Comparison of ENCODE assay signal across 28 cellular contexts in genomic region chr18:5710235-5710634, GRCh38.
DNase-seq lines count a peak whose midpoint lies in the region; ATAC-seq, FAIRE-seq and TF ChIP-seq lines count a peak whose summit lies in the region.
"Had no signal": no experiment of that assay in that cellular context is flagged by ENCODE, and none has a peak within 500 bp of the region (broad histone marks: within the 10 kb centered on the region; RNA-seq: fewer than 3 reads in every experiment).

No MANE protein-coding gene starts in this region.

- ATAC-seq in WTC11 (peak; percentile 65), left lung (peak; percentile 27)
- ATAC-seq: K562, PC-3 had no signal

- H3K4me1 ChIP-seq in left lung: no peaks in the 10 kb centered on the region
- no peaks in the 10 kb centered on the region for H3K4me1 ChIP-seq in small intestine (ENCODE audit: control insufficient read depth in 2 of 2, insufficient read depth in 1 of 2, low read depth in 1 of 2, low read length in 1 of 2)
- H3K4me1 ChIP-seq in stomach: no peaks in the 10 kb centered on the region
- H3K4me1 ChIP-seq: SJCRH30 had no signal

- peak; percentile 29 for DNase-seq in DMS53 (lab: John Stamatoyannopoulos, UW)
- no peak for DNase-seq in DMS53 treated with DMSO at 0.1 percent for 48 hours (lab: John Stamatoyannopoulos, UW; ENCODE audit: unreplicated experiment)
- DNase-seq in WTC11 (ENCODE audit: low spot score): no peak
- no peak for DNase-seq in left lung
- peak; percentile 8 for DNase-seq in small intestine
- no peak for DNase-seq in lower leg skin (ENCODE audit: low spot score in 2 of 2)
- DNase-seq in stomach: no peak
- DNase-seq: CD8-positive, alpha-beta memory T cell; DMS 273 treated with DMSO at 0.1 percent for 48 hours; DND-41; Kasumi-1; NCI-H1092 treated with DMSO at 0.1 percent for 48 hours; NCI-H1436; NCI-H187; NCI-H2081 treated with DMSO at 0.1 percent for 48 hours; NCI-H446 treated with DMSO at 0.1 percent for 48 hours; NCI-H526; NCI-H82; NK-92 treated with Interleukin-12 subunit alpha and Interleukin-12 subunit beta, amount 100 ng/mL, for 24 hours; PC-3; SJCRH30 had no signal

- CTCF ChIA-PET in WTC11 (lab: Charles Lee): no interaction called here

- POLR2A ChIA-PET in WTC11 (lab: Charles Lee): no interaction called here

- TF ChIP-seq CTCF in WTC11 (IDR thresholded peaks at IDR 0.05) (no peak), left lung (IDR thresholded peaks at IDR 0.05) (no peak), lower leg skin (IDR thresholded peaks at IDR 0.05) (no peak), stomach (IDR thresholded peaks at IDR 0.05) (no peak)

- no peaks in the 10 kb centered on the region for H3K9me3 Mint-ChIP-seq in WTC11
- H3K9me3 Mint-ChIP-seq: CD8-positive, alpha-beta memory T cell had no signal

- intact Hi-C loops in left lung (cut with DNase I) (no loop called here), lower leg skin (cut with DNase I; ENCODE audit: low total_unique reads) (no loop called here), stomach (cut with DNase I; ENCODE audit: low total_unique reads) (no loop called here)

- H3K9me3 ChIP-seq in left lung (no peaks in the 10 kb centered on the region), small intestine (ENCODE audit: control insufficient read depth, low read depth) (no peaks in the 10 kb centered on the region), stomach (no peaks in the 10 kb centered on the region)
- H3K9me3 ChIP-seq: SJCRH30 had no signal

- H3K4me3 ChIP-seq in left lung (no peak overlapping the region), small intestine (ENCODE audit: low read depth in 1 of 2, low read length in 2 of 2) (no peak overlapping the region), lower leg skin (ENCODE audit: low read depth, poor library complexity, severe bottlenecking) (no peak overlapping the region), stomach (no peak overlapping the region)
- H3K4me3 ChIP-seq: K562, SJCRH30 had no signal

- H3K36me3 Mint-ChIP-seq in WTC11: no peaks in the 10 kb centered on the region
- H3K36me3 Mint-ChIP-seq: CD14-positive monocyte; CD8-positive, alpha-beta memory T cell had no signal

- H3K4me1 Mint-ChIP-seq in WTC11: no peaks in the 10 kb centered on the region
- H3K4me1 Mint-ChIP-seq: B cell; CD8-positive, alpha-beta memory T cell had no signal

- H3K27ac Mint-ChIP-seq in WTC11: no peak overlapping the region
- H3K27ac Mint-ChIP-seq: B cell, CD14-positive monocyte had no signal

- no peak for TF ChIP-seq EP300 in stomach (IDR thresholded peaks at IDR 0.05)

- H3K36me3 ChIP-seq in left lung (no peaks in the 10 kb centered on the region), small intestine (ENCODE audit: control insufficient read depth in 2 of 2, insufficient read depth in 2 of 2, low read length in 2 of 2) (no peaks in the 10 kb centered on the region), stomach (no peaks in the 10 kb centered on the region)
- H3K36me3 ChIP-seq: SJCRH30 had no signal

- H3K27ac ChIP-seq in left lung (no peak overlapping the region), small intestine (ENCODE audit: low read depth in 1 of 2, low read length in 1 of 2) (no peak overlapping the region), stomach (no peak overlapping the region)
- H3K27ac ChIP-seq: 22Rv1, SJCRH30 had no signal

- H3K27me3 ChIP-seq in left lung (no peaks in the 10 kb centered on the region), small intestine (ENCODE audit: control insufficient read depth in 2 of 2, insufficient read depth in 2 of 2, low read length in 2 of 2) (no peaks in the 10 kb centered on the region), stomach (no peaks in the 10 kb centered on the region)
- H3K27me3 ChIP-seq: SJCRH30 had no signal

- 62 to 75% (median 66%) methylated on average over 4 of the region's 4 CpGs for WGBS in small intestine, 3 donors
- 78 to 88% methylated on average over 4 of the region's 4 CpGs for WGBS in lower leg skin, 2 donors
- WGBS in stomach, 5 donors: 76 to 85% (median 80%) methylated on average over 4 of the region's 4 CpGs

- H3K4me3 Mint-ChIP-seq in WTC11: no peak overlapping the region
- H3K4me3 Mint-ChIP-seq: B cell; CD14-positive monocyte; CD8-positive, alpha-beta memory T cell had no signal

- FAIRE-seq in small intestine (lab: Jason Lieb, UNC): no peak
- FAIRE-seq: GM12892, GM19239, H54, K562 had no signal

- H3K27me3 Mint-ChIP-seq in WTC11 (ENCODE audit: low read depth): no peaks in the 10 kb centered on the region

- TF ChIP-seq POLR2A in lower leg skin (IDR thresholded peaks at IDR 0.05) (no peak), stomach (IDR thresholded peaks at IDR 0.05) (no peak)

TF ChIP-seq in WTC11, 78 proteins besides CTCF, POLR2A, EP300 and RAD21:
- TF ChIP-seq CDX4 (CRISPR knock-in tag; IDR thresholded peaks at IDR 0.05; ENCODE audit: borderline replicate concordance) (no peak), KAT7 (CRISPR knock-in tag; IDR thresholded peaks at IDR 0.05; ENCODE audit: borderline replicate concordance) (no peak)

Comparison
In these comparisons a context has a peak if more than half of its experiments do, and no peak if none do; other contexts are left out.
1. DNase-seq: peak in DMS53 (single experiment) and small intestine (single experiment); none in DMS53 treated with DMSO at 0.1 percent for 48 hours (single experiment), WTC11 (single experiment), left lung (0 of 2), lower leg skin (0 of 2) and stomach (single experiment).